Comparison of ENCODE assay signal across 1 cellular context in genomic region chr1:9689971-9690381, GRCh38.
TF ChIP-seq lines count a peak whose summit lies in the region.

No MANE protein-coding gene starts in this region.

TF ChIP-seq in HEK293, 187 proteins besides CTCF, POLR2A, EP300 and RAD21 (continued from another document and continues in another):
- TF ChIP-seq ZNF639 (tag by site-specific recombination; IDR thresholded peaks at IDR 0.05) (no peak), ZNF510 (tag by site-specific recombination; IDR thresholded peaks at IDR 0.05; ENCODE audit: insufficient replicate concordance) (no peak), ZNF518A (tag by site-specific recombination; conservative IDR thresholded peaks at IDR 0.05; ENCODE audit: low read depth) (no peak), ZNF555 (tag by site-specific recombination; conservative IDR thresholded peaks at IDR 0.05) (no peak), ZNF837 (tag by site-specific recombination; IDR thresholded peaks at IDR 0.05) (no peak), ZNF335 (tag by site-specific recombination; conservative IDR thresholded peaks at IDR 0.05) (peak; percentile 66), ZBTB49 (tag by site-specific recombination; IDR thresholded peaks at IDR 0.05; ENCODE audit: low read depth) (no peak), KLF7 (tag by site-specific recombination; IDR thresholded peaks at IDR 0.05; ENCODE audit: borderline replicate concordance) (no peak), ZBTB20 (tag by site-specific recombination; IDR thresholded peaks at IDR 0.05) (peak; percentile 26; the same call in 1 of the 2 replicates), PRDM1 (tag by site-specific recombination; IDR thresholded peaks at IDR 0.05) (no peak), HOXD13 (CRISPR knock-in tag; IDR thresholded peaks at IDR 0.05; ENCODE audit: borderline replicate concordance) (no peak), PRDM4 (tag by site-specific recombination; IDR thresholded peaks at IDR 0.05) (no peak), ZNF121 (tag by site-specific recombination; IDR thresholded peaks at IDR 0.05) (no peak), ZNF394 (tag by site-specific recombination; IDR thresholded peaks at IDR 0.05; ENCODE audit: borderline replicate concordance) (no peak), WT1 (tag by site-specific recombination; IDR thresholded peaks at IDR 0.05) (no peak), MEIS1 (CRISPR knock-in tag; IDR thresholded peaks at IDR 0.05; ENCODE audit: borderline replicate concordance) (no peak), ZNF398 (tag by site-specific recombination; IDR thresholded peaks at IDR 0.05) (no peak), ZNF621 (tag by site-specific recombination; IDR thresholded peaks at IDR 0.05) (no peak), REPIN1 (tag by site-specific recombination; IDR thresholded peaks at IDR 0.05; ENCODE audit: low read depth) (no peak), ZNF433 (tag by site-specific recombination; IDR thresholded peaks at IDR 0.05; ENCODE audit: low read depth) (no peak), ZNF670 (tag by site-specific recombination; IDR thresholded peaks at IDR 0.05; ENCODE audit: low read depth) (no peak), PRDM10 (tag by site-specific recombination; IDR thresholded peaks at IDR 0.05) (0 out of 2 replicates have a peak, but pooled peaks have one; percentile 8), ZNF174 (tag by site-specific recombination; IDR thresholded peaks at IDR 0.05) (no peak), ZNF654 (tag by site-specific recombination; IDR thresholded peaks at IDR 0.05; ENCODE audit: low read depth) (no peak), ZNF768 (tag by site-specific recombination; IDR thresholded peaks at IDR 0.05) (no peak), ZNF549 (tag by site-specific recombination; IDR thresholded peaks at IDR 0.05) (no peak), ZNF133 (tag by site-specific recombination; IDR thresholded peaks at IDR 0.05) (no peak), ZNF544 (tag by site-specific recombination; IDR thresholded peaks at IDR 0.05) (no peak), ZNF560 (tag by site-specific recombination; IDR thresholded peaks at IDR 0.05; ENCODE audit: borderline replicate concordance) (no peak), SP7 (tag by site-specific recombination; IDR thresholded peaks at IDR 0.05) (peak; percentile 45; the same call in 1 of the 2 replicates), MZF1 (tag by site-specific recombination; IDR thresholded peaks at IDR 0.05; ENCODE audit: borderline replicate concordance) (no peak), YY2 (tag by site-specific recombination; IDR thresholded peaks at IDR 0.05) (no peak), SALL2 (tag by site-specific recombination; IDR thresholded peaks at IDR 0.05; ENCODE audit: borderline replicate concordance) (no peak), ZNF221 (tag by site-specific recombination; IDR thresholded peaks at IDR 0.05; ENCODE audit: borderline replicate concordance) (no peak), ZBTB48 (tag by site-specific recombination; IDR thresholded peaks at IDR 0.05) (peak; percentile 28; the same call in 1 of the 2 replicates), KLF10 (tag by site-specific recombination; IDR thresholded peaks at IDR 0.05) (no peak), ZNF341 (tag by site-specific recombination; IDR thresholded peaks at IDR 0.05; ENCODE audit: low read depth) (peak; percentile 76), ZNF571 (tag by site-specific recombination; IDR thresholded peaks at IDR 0.05) (no peak), ZNF776 (tag by site-specific recombination; IDR thresholded peaks at IDR 0.05; ENCODE audit: borderline replicate concordance) (no peak), ZNF843 (tag by site-specific recombination; IDR thresholded peaks at IDR 0.05) (no peak), GLIS1 (tag by site-specific recombination; IDR thresholded peaks at IDR 0.05) (peak; percentile 92), ZNF558 (tag by site-specific recombination; IDR thresholded peaks at IDR 0.05) (no peak), ZNF350 (tag by site-specific recombination; IDR thresholded peaks at IDR 0.05) (no peak), ZBTB26 (tag by site-specific recombination; optimal IDR thresholded peaks at IDR 0.05) (peak; percentile 44), ZNF76 (tag by site-specific recombination; IDR thresholded peaks at IDR 0.05; ENCODE audit: borderline replicate concordance, low read depth) (peak; percentile 21; the same call in 1 of the 2 replicates), SCRT1 (tag by site-specific recombination; IDR thresholded peaks at IDR 0.05; ENCODE audit: borderline replicate concordance) (no peak), ZNF48 (tag by site-specific recombination; IDR thresholded peaks at IDR 0.05) (no peak), ZNF624 (tag by site-specific recombination; IDR thresholded peaks at IDR 0.05) (no peak), ZNF585B (tag by site-specific recombination; IDR thresholded peaks at IDR 0.05) (no peak), ZNF266 (tag by site-specific recombination; IDR thresholded peaks at IDR 0.05; ENCODE audit: low read depth) (no peak), ZNF747 (tag by site-specific recombination; IDR thresholded peaks at IDR 0.05) (no peak), ZNF530 (tag by site-specific recombination; IDR thresholded peaks at IDR 0.05; ENCODE audit: low read depth) (no peak), MYNN (tag by site-specific recombination; IDR thresholded peaks at IDR 0.05; ENCODE audit: borderline replicate concordance) (no peak)
